Comparison of ENCODE assay signal across 2 cellular contexts in the genomic region with DNA sequence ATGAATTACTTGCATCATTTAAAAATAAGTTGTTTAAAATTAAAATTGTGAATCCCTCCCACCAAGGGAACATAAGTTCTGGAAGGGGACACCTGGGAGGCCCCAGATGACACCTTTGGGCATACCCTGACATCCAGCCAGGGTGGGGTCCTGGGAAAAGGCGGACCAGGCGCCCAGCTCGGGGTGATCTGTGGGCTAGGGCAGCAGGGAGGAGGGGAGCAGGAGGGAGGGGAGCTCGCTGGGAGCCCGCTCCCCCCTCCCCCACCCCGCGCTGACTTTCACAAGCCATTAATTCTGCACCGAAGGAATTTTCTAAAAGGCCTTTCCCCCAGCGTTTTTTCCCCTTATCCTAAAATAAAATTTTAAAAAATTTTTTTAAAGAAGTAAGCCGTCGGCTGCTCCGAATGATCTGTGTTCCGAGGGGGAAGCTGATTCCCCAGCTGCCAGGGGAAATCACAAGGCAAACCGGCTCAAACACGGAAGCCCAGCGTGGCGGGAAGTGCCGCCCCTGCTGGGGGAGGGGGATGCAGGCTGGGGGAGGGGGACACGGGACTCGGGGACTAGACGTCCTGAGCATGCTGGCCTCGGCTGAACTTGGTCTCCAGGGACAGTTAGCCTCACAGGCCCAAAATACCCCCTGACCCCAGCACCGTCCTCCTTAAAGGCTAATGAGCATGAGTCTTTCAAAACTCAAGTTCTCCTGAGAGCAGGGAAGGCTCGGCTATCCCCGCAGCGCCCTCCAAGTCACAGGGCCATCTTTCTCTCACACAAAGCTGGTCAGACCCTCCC.
TF ChIP-seq lines count a peak whose summit lies in the region.

No MANE protein-coding gene starts in this region.

TF ChIP-seq in liver, 16 proteins besides CTCF, POLR2A, EP300 and RAD21 (continued from another document):
- TF ChIP-seq, protein P1, sequence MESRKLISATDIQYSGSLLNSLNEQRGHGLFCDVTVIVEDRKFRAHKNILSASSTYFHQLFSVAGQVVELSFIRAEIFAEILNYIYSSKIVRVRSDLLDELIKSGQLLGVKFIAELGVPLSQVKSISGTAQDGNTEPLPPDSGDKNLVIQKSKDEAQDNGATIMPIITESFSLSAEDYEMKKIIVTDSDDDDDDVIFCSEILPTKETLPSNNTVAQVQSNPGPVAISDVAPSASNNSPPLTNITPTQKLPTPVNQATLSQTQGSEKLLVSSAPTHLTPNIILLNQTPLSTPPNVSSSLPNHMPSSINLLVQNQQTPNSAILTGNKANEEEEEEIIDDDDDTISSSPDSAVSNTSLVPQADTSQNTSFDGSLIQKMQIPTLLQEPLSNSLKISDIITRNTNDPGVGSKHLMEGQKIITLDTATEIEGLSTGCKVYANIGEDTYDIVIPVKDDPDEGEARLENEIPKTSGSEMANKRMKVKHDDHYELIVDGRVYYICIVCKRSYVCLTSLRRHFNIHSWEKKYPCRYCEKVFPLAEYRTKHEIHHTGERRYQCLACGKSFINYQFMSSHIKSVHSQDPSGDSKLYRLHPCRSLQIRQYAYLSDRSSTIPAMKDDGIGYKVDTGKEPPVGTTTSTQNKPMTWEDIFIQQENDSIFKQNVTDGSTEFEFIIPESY (IDR thresholded peaks at IDR 0.05): no peak
- no peak for TF ChIP-seq HNF4G (IDR thresholded peaks at IDR 0.05)
- TF ChIP-seq HNF4A (conservative IDR thresholded peaks at IDR 0.05): no peak
- peak; percentile 52 to 63 for TF ChIP-seq RXRA (IDR thresholded peaks at IDR 0.05)
- TF ChIP-seq, protein P2, sequence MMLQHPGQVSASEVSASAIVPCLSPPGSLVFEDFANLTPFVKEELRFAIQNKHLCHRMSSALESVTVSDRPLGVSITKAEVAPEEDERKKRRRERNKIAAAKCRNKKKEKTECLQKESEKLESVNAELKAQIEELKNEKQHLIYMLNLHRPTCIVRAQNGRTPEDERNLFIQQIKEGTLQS (IDR thresholded peaks at IDR 0.05): no peak
- TF ChIP-seq FOXA1 (IDR thresholded peaks at IDR 0.05): no peak
- TF ChIP-seq GABPA (IDR thresholded peaks at IDR 0.05 in 1 of 2, conservative IDR thresholded peaks at IDR 0.05 in 1 of 2): no peak
- TF ChIP-seq MAX (IDR thresholded peaks at IDR 0.05): no peak
- no peak for TF ChIP-seq JUND (IDR thresholded peaks at IDR 0.05)
- TF ChIP-seq, protein P3, sequence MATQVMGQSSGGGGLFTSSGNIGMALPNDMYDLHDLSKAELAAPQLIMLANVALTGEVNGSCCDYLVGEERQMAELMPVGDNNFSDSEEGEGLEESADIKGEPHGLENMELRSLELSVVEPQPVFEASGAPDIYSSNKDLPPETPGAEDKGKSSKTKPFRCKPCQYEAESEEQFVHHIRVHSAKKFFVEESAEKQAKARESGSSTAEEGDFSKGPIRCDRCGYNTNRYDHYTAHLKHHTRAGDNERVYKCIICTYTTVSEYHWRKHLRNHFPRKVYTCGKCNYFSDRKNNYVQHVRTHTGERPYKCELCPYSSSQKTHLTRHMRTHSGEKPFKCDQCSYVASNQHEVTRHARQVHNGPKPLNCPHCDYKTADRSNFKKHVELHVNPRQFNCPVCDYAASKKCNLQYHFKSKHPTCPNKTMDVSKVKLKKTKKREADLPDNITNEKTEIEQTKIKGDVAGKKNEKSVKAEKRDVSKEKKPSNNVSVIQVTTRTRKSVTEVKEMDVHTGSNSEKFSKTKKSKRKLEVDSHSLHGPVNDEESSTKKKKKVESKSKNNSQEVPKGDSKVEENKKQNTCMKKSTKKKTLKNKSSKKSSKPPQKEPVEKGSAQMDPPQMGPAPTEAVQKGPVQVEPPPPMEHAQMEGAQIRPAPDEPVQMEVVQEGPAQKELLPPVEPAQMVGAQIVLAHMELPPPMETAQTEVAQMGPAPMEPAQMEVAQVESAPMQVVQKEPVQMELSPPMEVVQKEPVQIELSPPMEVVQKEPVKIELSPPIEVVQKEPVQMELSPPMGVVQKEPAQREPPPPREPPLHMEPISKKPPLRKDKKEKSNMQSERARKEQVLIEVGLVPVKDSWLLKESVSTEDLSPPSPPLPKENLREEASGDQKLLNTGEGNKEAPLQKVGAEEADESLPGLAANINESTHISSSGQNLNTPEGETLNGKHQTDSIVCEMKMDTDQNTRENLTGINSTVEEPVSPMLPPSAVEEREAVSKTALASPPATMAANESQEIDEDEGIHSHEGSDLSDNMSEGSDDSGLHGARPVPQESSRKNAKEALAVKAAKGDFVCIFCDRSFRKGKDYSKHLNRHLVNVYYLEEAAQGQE (IDR thresholded peaks at IDR 0.05): no peak
- TF ChIP-seq YY1 (IDR thresholded peaks at IDR 0.05): no peak
- TF ChIP-seq EGR1 (IDR thresholded peaks at IDR 0.05; ENCODE audit: low read depth in 2 of 2): no peak

TF ChIP-seq in SK-N-SH, 30 proteins besides CTCF, POLR2A, EP300 and RAD21 (continued from another document):
- TF ChIP-seq TEAD4 (IDR thresholded peaks at IDR 0.05; ENCODE audit: borderline replicate concordance, insufficient read depth): no peak
- TF ChIP-seq GABPA (IDR thresholded peaks at IDR 0.05; ENCODE audit: low read depth): no peak
- TF ChIP-seq FOXM1 (IDR thresholded peaks at IDR 0.05; ENCODE audit: low read depth): no peak
- TF ChIP-seq RCOR1 (IDR thresholded peaks at IDR 0.05; ENCODE audit: low read length): no peak
- TF ChIP-seq MAX (IDR thresholded peaks at IDR 0.05; ENCODE audit: low read depth): no peak
- no peak for TF ChIP-seq YY1 (IDR thresholded peaks at IDR 0.05; ENCODE audit: low read depth)
- no peak for TF ChIP-seq SMC3 (IDR thresholded peaks at IDR 0.05; ENCODE audit: low read depth, low read length)
- TF ChIP-seq USF1 (IDR thresholded peaks at IDR 0.05; ENCODE audit: borderline replicate concordance, low read depth): no peak
- no peak for TF ChIP-seq FOSL2 (IDR thresholded peaks at IDR 0.05; ENCODE audit: borderline replicate concordance, low read depth)
- no peak for TF ChIP-seq SIN3A (IDR thresholded peaks at IDR 0.05; ENCODE audit: borderline replicate concordance, low read depth, low read length)
- no peak for TF ChIP-seq RXRA (IDR thresholded peaks at IDR 0.05; ENCODE audit: borderline replicate concordance, low read depth)
- no peak for TF ChIP-seq FOXJ3 (CRISPR knock-in tag; IDR thresholded peaks at IDR 0.05)
